In genomic region chr10:79544926-79545325, GRCh38 we compare ENCODE assay signal across 12 cellular contexts. TPM values are rescaled to one million over a fixed set of nuclear protein-coding genes. Genes with fewer than 3 reads are reported as not detected.
"Had no signal": no experiment of that assay in that cellular context is flagged by ENCODE, and none has a peak within 500 bp of the region (broad histone marks: within the 10 kb centered on the region; RNA-seq: fewer than 3 reads in every experiment).

No MANE protein-coding gene starts in this region.

RNA-seq across cellular contexts. Expression of gene SFTPA2, which starts 15.3 kb away (rescaled TPM):
- total RNA-seq: activated B cell treated with CpG ODN at 0.5 μM for 24 hours; activated CD4-positive, alpha-beta memory T cell treated with anti-CD3 and anti-CD28 coated beads for 36 hours; activated CD4-positive, alpha-beta memory T cell treated with anti-CD3 and anti-CD28 coated beads, Interleukin-2, amount 10 ng/mL, durations not matched to agents 7 days and 5 days; activated CD4-positive, alpha-beta T cell treated with anti-CD3 and anti-CD28 coated beads for 36 hours; activated CD4-positive, alpha-beta T cell treated with anti-CD3 and anti-CD28 coated beads, Interleukin-2, amount 10 ng/mL, durations not matched to agents 24 days and 14 days; activated CD4-positive, alpha-beta T cell treated with anti-CD3 and anti-CD28 coated beads, Interleukin-2, amount 10 ng/mL, durations not matched to agents 7 days and 5 days; activated CD8-positive, alpha-beta memory T cell treated with anti-CD3 and anti-CD28 coated beads for 36 hours; activated CD8-positive, alpha-beta memory T cell treated with anti-CD3 and anti-CD28 coated beads, Interleukin-2, amount 10 ng/mL, durations not matched to agents 7 days and 5 days; activated CD8-positive, alpha-beta T cell treated with anti-CD3 and anti-CD28 coated beads for 36 hours; T-helper 1 cell treated with Interleukin-12 subunit alpha and Interleukin-12 subunit beta and Interleukin-4 antibody, amounts not matched to agents 30 ng/mL and 1 ng/mL, for 36 hours; T-helper 17 cell; T-helper 2 cell treated with Interferon-gamma antibody and Interleukin-4, amounts not matched to agents 100 ng/mL and 5 ng/mL, for 36 hours had no signal
